ENCODE assay signal across 7 cellular contexts in the genomic region with DNA sequence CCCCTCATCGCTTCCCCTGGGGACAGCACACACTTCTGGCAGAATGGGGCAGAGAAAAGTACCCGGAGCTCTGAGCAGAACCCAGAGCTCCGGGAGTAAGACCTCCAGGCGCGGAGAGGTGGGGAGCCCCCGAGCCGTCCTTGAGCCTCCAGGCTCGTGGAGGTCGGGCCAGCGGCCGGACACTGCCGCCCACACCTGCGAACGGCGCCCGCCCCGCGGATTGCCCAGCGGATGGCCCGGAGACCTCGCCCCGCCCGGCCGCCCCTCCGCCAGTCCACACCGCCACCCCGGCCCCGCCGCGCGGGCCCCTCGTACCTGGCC. TPM values are rescaled to one million over a fixed set of nuclear protein-coding genes. Genes with fewer than 3 reads are reported as not detected.
DNase-seq lines count a peak whose midpoint lies in the region; ATAC-seq and TF ChIP-seq lines count a peak whose summit lies in the region.

No MANE protein-coding gene starts in this region.

- peak overlapping the region; percentile 68 for H3K18ac ChIP-seq in mesendoderm (ENCODE audit: low read length)

- peak overlapping the region; percentile 91 for H3K9ac ChIP-seq in mesendoderm (ENCODE audit: low read length)

- peaks cover 5% of the 10 kb centered on the region for H3K79me1 ChIP-seq in mesendoderm (ENCODE audit: low read length)

- peak; percentile 11 for ATAC-seq in GM19438 (IDR thresholded peaks at IDR 0.05; ENCODE audit: low read depth, unreplicated experiment)
- ATAC-seq in HG03469 (IDR thresholded peaks at IDR 0.05; ENCODE audit: unreplicated experiment), result peak; percentile 5
- ATAC-seq in body of pancreas, result no peak

- H3K23ac ChIP-seq in mesendoderm (ENCODE audit: low read length), result peak overlapping the region; percentile 100

- peak overlapping the region; percentile 81 for H3K4ac ChIP-seq in mesendoderm (ENCODE audit: low read depth, low read length)

- WGBS in body of pancreas, 2 donors, result 1% methylated on average over 29 of the region's 32 CpGs; no CpG with 5 or more reads in 1 of the 2 donors
- WGBS in mesendoderm (ENCODE audit: extremely low coverage, insufficient coverage, low lambda C conversion rate), result no CpG with 5 or more reads among the region's 32 CpGs
- under 1% methylated on average over 32 of the region's 32 CpGs for WGBS in urinary bladder

- H3K36me3 ChIP-seq in body of pancreas (replicated peaks in 1 of 2; ENCODE audit: insufficient read depth in 1 of 2, low read depth in 2 of 2) (no peaks in the 10 kb centered on the region), mesendoderm (ENCODE audit: control insufficient read depth, insufficient read depth, low read length) (no peaks in the 10 kb centered on the region), urinary bladder (ENCODE audit: insufficient read depth) (no peaks in the 10 kb centered on the region)

- in situ Hi-C loops in GM13976 (cut with MboI; ENCODE audit: low sequenced_read_pairs, unreplicated experiment), result no loop called here

- H3K4me1 ChIP-seq in body of pancreas, result peaks cover 14% of the 10 kb centered on the region
- H3K4me1 ChIP-seq in mesendoderm (ENCODE audit: control insufficient read depth, low read depth, low read length), result peaks cover 5% of the 10 kb centered on the region
- H3K4me1 ChIP-seq in urinary bladder (ENCODE audit: insufficient read depth), result no peaks in the 10 kb centered on the region

- no peak overlapping the region for H4K5ac ChIP-seq in mesendoderm (ENCODE audit: low read length)

- peak overlapping the region; percentile 65 for H4K8ac ChIP-seq in mesendoderm (ENCODE audit: low read depth, low read length)

- H2AK5ac ChIP-seq in mesendoderm (ENCODE audit: low read length), result no peak overlapping the region

- H3K56ac ChIP-seq in mesendoderm (ENCODE audit: low read length), result peak overlapping the region; percentile 97

- H3K27ac ChIP-seq in body of pancreas (peak overlapping the region; percentile 62 to 87 (median 80)), mesendoderm (ENCODE audit: low read depth, low read length) (peak overlapping the region; percentile 85), urinary bladder (ENCODE audit: low read depth) (peak overlapping the region; percentile 49)

- no peak overlapping the region for H2BK5ac ChIP-seq in mesendoderm (ENCODE audit: low read length)

- H3K79me2 ChIP-seq in mesendoderm (ENCODE audit: control insufficient read depth, insufficient read depth, low read length), result peaks cover 18% of the 10 kb centered on the region

- no peak overlapping the region for H2BK15ac ChIP-seq in mesendoderm (replicated peaks; ENCODE audit: low read depth)

- DNase-seq in body of pancreas (no peak), mesendoderm (no peak), NCI-H1092 treated with DMSO at 0.1 percent for 48 hours (lab: John Stamatoyannopoulos, UW) (no peak), GM13976 (ENCODE audit: low spot score) (no peak)

- intact Hi-C loops in body of pancreas (cut with DNase I), result no loop called here

- no peak for TF ChIP-seq POLR2A in body of pancreas (IDR thresholded peaks at IDR 0.05)

- no peak for TF ChIP-seq CTCF in body of pancreas (IDR thresholded peaks at IDR 0.05)
- TF ChIP-seq CTCF in GM13976 (IDR thresholded peaks at IDR 0.05; ENCODE audit: borderline replicate concordance, control extremely low read depth, extremely low read depth, insufficient read depth, missing control alignments), result no peak

- H3K27me3 ChIP-seq in body of pancreas, result no peaks in the 10 kb centered on the region
- no peaks in the 10 kb centered on the region for H3K27me3 ChIP-seq in mesendoderm (ENCODE audit: insufficient read depth, low read length, poor library complexity)

- H3K4me2 ChIP-seq in mesendoderm (ENCODE audit: low read length), result peak overlapping the region; percentile 80

- H3K9me3 ChIP-seq in body of pancreas, result no peaks in the 10 kb centered on the region

- H3K4me3 ChIP-seq in body of pancreas (peak overlapping the region; percentile 24 to 71), mesendoderm (ENCODE audit: low read length) (peak overlapping the region; percentile 88), urinary bladder (ENCODE audit: low read depth, low read length) (peak overlapping the region; percentile 92)

- peak overlapping the region; percentile 19 for H2BK120ac ChIP-seq in mesendoderm (ENCODE audit: low read depth, low read length)

RNA-seq across cellular contexts. Expression of a gene that starts 0.3 kb away (rescaled TPM):
- total RNA-seq in body of pancreas (10 to 100 TPM in 1 of 2 donors, 1 to 10 TPM in 1; 4.9 to 11.7 TPM), urinary bladder (55.0 TPM)
- polyA plus RNA-seq in mesendoderm (2013, experiment 1 of 2), result 13.0 TPM
- polyA plus RNA-seq in mesendoderm (2013, experiment 2 of 2), result 12.6 TPM
- 12.8 TPM for polyA plus RNA-seq in urinary bladder
